In the genomic region with DNA sequence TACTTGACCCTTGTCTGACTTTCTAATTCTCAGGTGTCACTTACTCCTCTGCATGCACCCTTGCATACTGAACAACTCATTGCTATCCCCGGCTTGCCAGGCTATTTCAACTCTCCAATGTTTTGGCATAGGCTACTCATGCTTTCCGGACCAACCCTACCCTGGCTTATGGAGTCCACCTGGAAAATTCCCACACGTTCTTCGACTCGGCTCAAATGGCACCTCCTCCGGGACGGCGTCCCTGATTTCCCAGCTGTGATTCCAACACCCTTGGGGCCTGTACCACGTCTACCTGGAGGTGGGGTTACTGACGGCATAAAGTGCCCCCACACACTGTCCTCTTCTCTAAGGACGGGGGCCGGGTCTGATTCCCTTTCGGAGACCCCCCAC, we compare ENCODE assay signal across 8 cellular contexts. TPM values are rescaled to one million over a fixed set of nuclear protein-coding genes. Genes with fewer than 3 reads are reported as not detected.
DNase-seq lines count a peak whose midpoint lies in the region; ATAC-seq, FAIRE-seq and TF ChIP-seq lines count a peak whose summit lies in the region.

No MANE protein-coding gene starts in this region.

- TF ChIP-seq EP300 in tibial nerve (IDR thresholded peaks at IDR 0.05): no peak

- peak overlapping the region; percentile 72 for H3K4me3 ChIP-seq in bronchial epithelial cell (ENCODE audit: low read depth, low read length)
- peak overlapping the region; percentile 80 for H3K4me3 ChIP-seq in lower leg skin (ENCODE audit: low read depth, poor library complexity, severe bottlenecking)
- peak overlapping the region; percentile 83 to 93 (median 87) for H3K4me3 ChIP-seq in tibial nerve

- no peaks in the 10 kb centered on the region for H3K27me3 Mint-ChIP-seq in activated naive CD4-positive, alpha-beta T cell treated with anti-CD3 and anti-CD28 coated beads, Interleukin-2, amount 50 U/mL, for 24 hours

- WGBS in lower leg skin, 2 donors: 0 to 1% methylated on average over 12 to 13 of the region's 13 CpGs
- 2% methylated on average over 12 of the region's 13 CpGs for WGBS in tibial nerve, 2 donors

- no peak for DNase-seq in activated naive CD4-positive, alpha-beta T cell treated with anti-CD3 and anti-CD28 coated beads, Interleukin-2, amount 50 U/mL, for 16 hours
- peak; percentile 19 for DNase-seq in M059J (ENCODE audit: low read depth)
- DNase-seq in bronchial epithelial cell (ENCODE audit: low read depth): no peak
- no peak for DNase-seq in lower leg skin (ENCODE audit: low spot score in 2 of 2)
- DNase-seq in tibial nerve (ENCODE audit: low spot score in 2 of 2): no peak
- DNase-seq in CD1c-positive myeloid dendritic cell (ENCODE audit: extremely low spot score): no peak

- no peak for TF ChIP-seq POLR2A in lower leg skin (IDR thresholded peaks at IDR 0.05)
- TF ChIP-seq POLR2A in tibial nerve (IDR thresholded peaks at IDR 0.05): no peak

- H3K36me3 ChIP-seq in bronchial epithelial cell (ENCODE audit: control insufficient read depth, insufficient read depth, low read length): peaks cover 1% of the 10 kb centered on the region
- H3K36me3 ChIP-seq in tibial nerve: peaks cover 0 to 52% (median 0%) of the 10 kb centered on the region in 3 donors

- peaks cover 63% of the 10 kb centered on the region for H3K4me1 Mint-ChIP-seq in activated naive CD4-positive, alpha-beta T cell treated with anti-CD3 and anti-CD28 coated beads, Interleukin-2, amount 50 U/mL, for 24 hours

- H3K27me3 ChIP-seq in bronchial epithelial cell (ENCODE audit: control insufficient read depth, insufficient read depth, low read length) (no peaks in the 10 kb centered on the region), tibial nerve (no peaks in the 10 kb centered on the region)

- H3K4me3 Mint-ChIP-seq in activated naive CD4-positive, alpha-beta T cell treated with anti-CD3 and anti-CD28 coated beads, Interleukin-2, amount 50 U/mL, for 24 hours: peak overlapping the region; percentile 96

- TF ChIP-seq CTCF in bronchial epithelial cell (IDR thresholded peaks at IDR 0.05; ENCODE audit: insufficient read depth, low read length, severe bottlenecking) (no peak), lower leg skin (IDR thresholded peaks at IDR 0.05) (no peak), tibial nerve (IDR thresholded peaks at IDR 0.05) (no peak)

- peaks cover 9% of the 10 kb centered on the region for H3K36me3 Mint-ChIP-seq in activated naive CD4-positive, alpha-beta T cell treated with anti-CD3 and anti-CD28 coated beads, Interleukin-2, amount 50 U/mL, for 24 hours

- peak overlapping the region; percentile 81 for H3K27ac Mint-ChIP-seq in activated naive CD4-positive, alpha-beta T cell treated with anti-CD3 and anti-CD28 coated beads, Interleukin-2, amount 50 U/mL, for 24 hours

- no peak for FAIRE-seq in bronchial epithelial cell (lab: Jason Lieb, UNC)

- H3K4me1 ChIP-seq in tibial nerve: peaks cover 0 to 37% (median 12%) of the 10 kb centered on the region in 4 donors

- H3K9me3 ChIP-seq in tibial nerve: no peaks in the 10 kb centered on the region

- H3K9me3 Mint-ChIP-seq in activated naive CD4-positive, alpha-beta T cell treated with anti-CD3 and anti-CD28 coated beads, Interleukin-2, amount 50 U/mL, for 24 hours: no peaks in the 10 kb centered on the region

- intact Hi-C loops in lower leg skin (cut with DNase I; ENCODE audit: low total_unique reads): no loop called here

- peak overlapping the region; percentile 69 to 95 (median 92) for H3K27ac ChIP-seq in tibial nerve

- ATAC-seq in HG02970 (IDR thresholded peaks at IDR 0.05; ENCODE audit: low FRiP score, unreplicated experiment): no peak

RNA-seq across cellular contexts. Expression of gene SMYD4, which starts 0.5 kb away (rescaled TPM):
- 6.7 and 11.3 TPM in 2 replicates for total RNA-seq in M059J (2014; rRNA removed; shearing (Covaris generic))
- total RNA-seq in bronchial epithelial cell: 7.9 and 10.4 TPM in 2 replicates
- total RNA-seq in lower leg skin: 10 to 100 TPM in 2 of 4 donors, 1 to 10 TPM in 2; 9.4 to 13.0 (median 10.0) TPM
- total RNA-seq in tibial nerve: 10 to 100 TPM; 15.1 to 19.9 (median 17.5) TPM

RNA-seq across cellular contexts. Expression of gene RPA1, which starts 0.6 kb away (rescaled TPM):
- total RNA-seq in M059J (2014; rRNA removed; shearing (Covaris generic)): 26.5 and 42.5 TPM in 2 replicates
- total RNA-seq in bronchial epithelial cell: 33.2 and 36.9 TPM in 2 replicates
- total RNA-seq in lower leg skin: 10 to 100 TPM; 21.0 to 31.5 (median 26.9) TPM
- total RNA-seq in tibial nerve: 10 to 100 TPM; 18.0 to 31.0 (median 26.7) TPM
